Comparison of ENCODE assay signal across 20 cellular contexts in the genomic region with DNA sequence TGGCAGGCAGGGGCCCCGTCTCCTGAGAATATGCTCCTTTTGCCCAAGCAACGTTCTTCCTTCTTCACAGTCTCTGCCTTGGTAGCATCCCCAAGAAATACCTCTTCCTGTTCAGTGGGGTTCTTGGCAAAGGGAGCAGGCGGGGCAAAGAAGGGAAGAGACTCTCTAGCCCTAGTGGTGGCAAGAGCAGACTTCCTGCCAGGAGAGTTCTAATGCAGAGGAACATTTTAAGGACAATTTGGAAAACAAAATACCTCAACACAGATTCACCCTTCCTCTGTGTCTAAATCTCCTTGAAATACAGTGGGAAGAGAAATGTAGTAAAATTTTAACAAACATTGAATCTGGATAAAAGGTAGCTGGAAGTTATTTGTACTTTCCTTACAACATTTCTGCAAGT. TPM values are rescaled to one million over a fixed set of nuclear protein-coding genes. Genes with fewer than 3 reads are reported as not detected.
"Had no signal": no experiment of that assay in that cellular context is flagged by ENCODE, and none has a peak within 500 bp of the region (broad histone marks: within the 10 kb centered on the region; RNA-seq: fewer than 3 reads in every experiment).

A gene (minus strand): TSS at position 101 of the 400 bp plus-strand sequence. CDS start 682 bp downstream, outside the sequence.

- H3K4me3 ChIP-seq: coronary artery had no signal

- H3K4me1 ChIP-seq: tibial nerve had no signal

- H3K27me3 ChIP-seq: brain microvascular endothelial cell, tibial nerve had no signal

- H3K36me3 ChIP-seq: brain microvascular endothelial cell, tibial nerve had no signal

- H3K27ac ChIP-seq: brain microvascular endothelial cell, coronary artery, tibial nerve had no signal

- ATAC-seq: activated CD8-positive, alpha-beta T cell treated with anti-CD3 and anti-CD28 coated beads, Interleukin-2, amount 10 ng/mL, durations not matched to agents 7 days and 5 days; activated T-cell treated with anti-CD3 and anti-CD28 coated beads, Interleukin-2, amount 50 U/mL, for 4 hours; left colon; stimulated activated naive CD8-positive, alpha-beta T cell treated with anti-CD3 and anti-CD28 coated beads, Interleukin-15, Interleukin-2, amounts not matched to agents 100 U/mL and 50 U/mL, for 24 hours had no signal

- DNase-seq: activated CD4-positive, alpha-beta T cell treated with anti-CD3 and anti-CD28 coated beads, Interleukin-2, amount 10 ng/mL, durations not matched to agents 24 days and 14 days; activated CD4-positive, CD25-positive, alpha-beta regulatory T cell; activated CD8-positive, alpha-beta T cell treated with anti-CD3 and anti-CD28 coated beads, Interleukin-2, amount 10 ng/mL, durations not matched to agents 7 days and 5 days; activated naive CD4-positive, alpha-beta T cell treated with anti-CD3 and anti-CD28 coated beads, Interleukin-2, amount 10 ng/mL, durations not matched to agents 7 days and 5 days; activated T-cell treated with anti-CD3 and anti-CD28 coated beads, Interleukin-2, amount 50 U/mL, for 4 hours; aorta; brain microvascular endothelial cell; foreskin fibroblast; glutamatergic neuron; hippocampal formation; left colon; midbrain; retina; stimulated activated CD4-positive, alpha-beta T cell treated with anti-CD3 and anti-CD28 coated beads, Interleukin-2, amount 100 ng/mL, for 24 hours; stimulated activated naive CD8-positive, alpha-beta T cell treated with anti-CD3 and anti-CD28 coated beads, Interleukin-15, Interleukin-2, amounts not matched to agents 100 U/mL and 50 U/mL, for 24 hours; substantia nigra had no signal

RNA-seq across cellular contexts. Expression of the gene that starts here (rescaled TPM):
- polyA plus RNA-seq: endothelial cell of umbilical vein, neural cell had no signal
